ENCODE assay signal across 1 cellular context in the genomic region with DNA sequence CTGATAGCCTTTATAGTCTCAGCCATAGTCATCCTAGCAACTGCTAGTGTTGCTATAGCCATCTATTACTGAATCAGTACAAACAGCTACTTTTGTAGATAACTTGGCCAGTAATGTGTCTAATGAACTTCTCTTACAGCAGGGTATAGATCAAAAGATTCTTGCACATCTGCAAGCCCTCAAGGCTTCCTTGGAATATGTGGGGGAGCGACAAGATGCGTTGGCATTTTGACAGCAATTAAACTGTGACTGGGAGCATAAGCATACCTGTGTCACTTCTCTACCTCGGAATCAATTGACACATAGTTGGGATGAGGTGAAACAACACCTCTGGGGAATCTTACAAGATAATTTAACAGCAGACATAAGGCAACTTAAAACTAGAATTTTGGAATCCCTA.
TF ChIP-seq lines count a peak whose summit lies in the region.

No MANE protein-coding gene starts in this region.

TF ChIP-seq in SK-N-SH treated with all-trans-retinoic acid at 6 μM for 48 hours, 23 proteins besides CTCF, POLR2A, EP300 and RAD21 (continued from another document):
- TF ChIP-seq, protein P1, sequence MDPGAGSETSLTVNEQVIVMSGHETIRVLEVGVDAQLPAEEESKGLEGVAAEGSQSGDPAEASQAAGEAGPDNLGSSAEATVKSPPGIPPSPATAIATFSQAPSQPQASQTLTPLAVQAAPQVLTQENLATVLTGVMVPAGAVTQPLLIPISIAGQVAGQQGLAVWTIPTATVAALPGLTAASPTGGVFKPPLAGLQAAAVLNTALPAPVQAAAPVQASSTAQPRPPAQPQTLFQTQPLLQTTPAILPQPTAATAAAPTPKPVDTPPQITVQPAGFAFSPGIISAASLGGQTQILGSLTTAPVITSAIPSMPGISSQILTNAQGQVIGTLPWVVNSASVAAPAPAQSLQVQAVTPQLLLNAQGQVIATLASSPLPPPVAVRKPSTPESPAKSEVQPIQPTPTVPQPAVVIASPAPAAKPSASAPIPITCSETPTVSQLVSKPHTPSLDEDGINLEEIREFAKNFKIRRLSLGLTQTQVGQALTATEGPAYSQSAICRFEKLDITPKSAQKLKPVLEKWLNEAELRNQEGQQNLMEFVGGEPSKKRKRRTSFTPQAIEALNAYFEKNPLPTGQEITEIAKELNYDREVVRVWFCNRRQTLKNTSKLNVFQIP (CRISPR knock-in tag; IDR thresholded peaks at IDR 0.05; ENCODE audit: borderline replicate concordance, low read depth) = no peak
- TF ChIP-seq ESRRG (CRISPR knock-in tag; IDR thresholded peaks at IDR 0.05) (no peak), GLIS3 (CRISPR knock-in tag; IDR thresholded peaks at IDR 0.05) (no peak)
TF ChIP-seq in SK-N-SH treated with all-trans-retinoic acid at 6 μM for 48 hours: peak in this region for 0.
